ENCODE assay signal across 26 cellular contexts in genomic region chr1:113014508-113014907, GRCh38.
"Had no signal": no experiment of that assay in that cellular context is flagged by ENCODE, and none has a peak within 500 bp of the region (broad histone marks: within the 10 kb centered on the region; RNA-seq: fewer than 3 reads in every experiment).

No MANE protein-coding gene starts in this region.

- ATAC-seq: effector memory CD8-positive, alpha-beta T cell; esophagus mucosa; gastrocnemius medialis; heart right ventricle; left cardiac atrium; left lung; left ventricle myocardium superior; lower lobe of right lung had no signal

- H3K27me3 ChIP-seq: esophagus squamous epithelium, gastrocnemius medialis, heart right ventricle, left lung had no signal

- DNase-seq: cortex of kidney; effector CD8-positive, alpha-beta T cell; effector memory CD8-positive, alpha-beta T cell; endodermal cell; erythroblast; esophagus squamous epithelium; foreskin fibroblast; foreskin melanocyte; gastrocnemius medialis; glutamatergic neuron; head of caudate nucleus; heart right ventricle; hippocampal formation; left cardiac atrium; left lung; left ventricle myocardium superior; lower lobe of right lung; mesenchymal stem cell; mucosa of descending colon; naive B cell had no signal

- H3K27ac ChIP-seq: epithelial cell of prostate, esophagus squamous epithelium, gastrocnemius medialis, heart right ventricle, left lung, lower lobe of right lung had no signal

- H3K4me1 ChIP-seq: gastrocnemius medialis, left lung, lower lobe of right lung had no signal

- H3K4me3 ChIP-seq: esophagus squamous epithelium, gastrocnemius medialis, heart right ventricle, left lung, lower lobe of right lung, mucosa of descending colon had no signal

- H3K36me3 ChIP-seq: gastrocnemius medialis, left lung, lower lobe of right lung had no signal

- H3K9me3 ChIP-seq: esophagus squamous epithelium, gastrocnemius medialis, heart right ventricle, left lung, lower lobe of right lung, mucosa of descending colon had no signal

- FAIRE-seq: colon, endometrium, islet of Langerhans, keratinocyte had no signal
